Comparison of ENCODE assay signal across 10 cellular contexts in the genomic region with DNA sequence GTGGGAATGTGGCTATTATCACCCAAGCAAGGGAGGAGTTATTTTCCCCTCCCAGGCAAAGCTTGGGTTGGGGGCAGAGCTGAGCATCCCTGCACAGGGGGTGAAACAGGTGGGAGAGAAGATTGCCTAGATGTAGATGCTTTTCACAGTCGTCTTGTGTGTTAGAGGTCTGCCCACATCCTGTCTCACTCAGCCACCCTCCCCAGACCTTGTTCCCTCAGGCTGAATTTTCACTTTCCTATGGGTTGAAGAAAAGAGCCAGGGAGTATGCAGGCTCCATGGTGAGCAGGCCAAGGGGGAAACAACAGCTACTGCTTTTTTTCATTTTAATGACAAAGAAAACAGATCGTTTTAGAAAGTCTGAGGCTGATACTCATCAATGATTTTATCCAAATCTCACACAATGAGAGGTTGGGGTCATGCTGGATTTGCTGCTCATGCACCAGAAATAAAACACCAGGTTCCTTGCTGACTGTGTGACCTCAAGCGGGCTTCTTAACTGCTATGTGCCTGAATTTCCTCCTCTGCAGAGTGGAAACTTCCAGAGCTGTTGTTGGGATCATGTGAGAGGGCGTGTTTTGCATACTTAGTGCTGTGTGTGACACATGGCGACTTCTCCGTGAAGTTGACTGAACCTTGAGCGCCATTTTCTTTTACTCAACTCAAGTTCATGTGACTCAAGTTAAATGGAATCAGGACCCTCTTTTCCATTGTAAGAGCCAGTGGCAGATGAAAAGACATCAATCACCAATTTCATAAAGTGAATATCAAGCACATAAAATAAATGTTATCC.
A peak's percentile ranks its signal among the peaks of the same experiment; 100 is the strongest.
DNase-seq lines count a peak whose midpoint lies in the region; ATAC-seq and TF ChIP-seq lines count a peak whose summit lies in the region.
"Had no signal": no experiment of that assay in that cellular context is flagged by ENCODE, and none has a peak within 500 bp of the region (broad histone marks: within the 10 kb centered on the region; RNA-seq: fewer than 3 reads in every experiment).

No MANE protein-coding gene starts in this region.

- H3F3A ChIP-seq in neural progenitor cell (ENCODE audit: low read depth): no peaks in the 10 kb centered on the region

- ATAC-seq in activated CD4-positive, alpha-beta T cell treated with anti-CD3 and anti-CD28 coated beads for 36 hours: peak; percentile 68
- ATAC-seq in HG03460 (IDR thresholded peaks at IDR 0.05; ENCODE audit: unreplicated experiment): peak; percentile 75
- ATAC-seq: A549 had no signal

- no peak for TF ChIP-seq CTCF in neural progenitor cell (IDR thresholded peaks at IDR 0.05)

- peak; percentile 39 for DNase-seq in activated CD4-positive, alpha-beta T cell treated with anti-CD3 and anti-CD28 coated beads for 36 hours
- no peak for DNase-seq in activated CD4-positive, alpha-beta T cell treated with anti-CD3 and anti-CD28 coated beads, Interleukin-2, amount 50 U/mL, for 1 hour
- peak; percentile 34 to 44 for DNase-seq in activated T-cell treated with anti-CD3 and anti-CD28 coated beads, Interleukin-2, amount 50 U/mL, for 48 hours
- DNase-seq in neural progenitor cell (ENCODE audit: low spot score) (no peak), NCI-H2227 treated with DMSO at 0.1 percent for 48 hours (lab: John Stamatoyannopoulos, UW) (no peak), NCI-H2171 treated with DMSO at 0.1 percent for 48 hours (lab: John Stamatoyannopoulos, UW) (no peak), Kasumi-1 (lab: John Stamatoyannopoulos, UW) (no peak)

- H3K79me2 ChIP-seq in neural progenitor cell (ENCODE audit: low read depth): no peaks in the 10 kb centered on the region

- H3K4me2 ChIP-seq in neural progenitor cell: no peak overlapping the region
- H3K4me2 ChIP-seq: A549 had no signal

- H3K27ac Mint-ChIP-seq in activated CD4-positive, alpha-beta T cell treated with anti-CD3 and anti-CD28 coated beads for 36 hours: no peak overlapping the region
- no peak overlapping the region for H3K27ac Mint-ChIP-seq in neural progenitor cell

- intact Hi-C loops in activated CD4-positive, alpha-beta T cell treated with anti-CD3 and anti-CD28 coated beads for 36 hours (cut with DNase I, micrococcal nuclease): no loop called here

- H3K27me3 Mint-ChIP-seq in activated CD4-positive, alpha-beta T cell treated with anti-CD3 and anti-CD28 coated beads for 36 hours: no peaks in the 10 kb centered on the region
- H3K27me3 Mint-ChIP-seq in neural progenitor cell (ENCODE audit: insufficient read depth, low read depth): peaks cover 3% of the 10 kb centered on the region

- H3K4me1 ChIP-seq in neural progenitor cell: peaks cover 10% of the 10 kb centered on the region
- H3K4me1 ChIP-seq: A549 had no signal

- peak overlapping the region; percentile 13 for H2AFZ ChIP-seq in neural progenitor cell (replicated peaks)

- H3K27ac ChIP-seq in neural progenitor cell: no peak overlapping the region
- H3K27ac ChIP-seq: A549, thoracic aorta had no signal

- H3K9me3 ChIP-seq in neural progenitor cell (ENCODE audit: low read depth): no peaks in the 10 kb centered on the region
- H3K9me3 ChIP-seq: A549, thoracic aorta had no signal

- no peak overlapping the region for H3K9ac ChIP-seq in neural progenitor cell

- H3K36me3 Mint-ChIP-seq in activated CD4-positive, alpha-beta T cell treated with anti-CD3 and anti-CD28 coated beads for 36 hours (ENCODE audit: low read depth): no peaks in the 10 kb centered on the region
- peaks cover 3% of the 10 kb centered on the region for H3K36me3 Mint-ChIP-seq in neural progenitor cell

- POLR2A ChIA-PET in activated CD4-positive, alpha-beta T cell treated with anti-CD3 and anti-CD28 coated beads for 36 hours (lab: Charles Lee): no interaction called here

- CTCF ChIA-PET in activated CD4-positive, alpha-beta T cell treated with anti-CD3 and anti-CD28 coated beads for 36 hours (lab: Charles Lee): interaction anchor here (0.6 to 1.0 kb wide), 2 partner anchors 9 to 62 kb away, joined by 3 read pairs; no protein-coding TSS in a partner anchor

- H3K4me3 Mint-ChIP-seq in activated CD4-positive, alpha-beta T cell treated with anti-CD3 and anti-CD28 coated beads for 36 hours: no peak overlapping the region
- H3K4me3 Mint-ChIP-seq in neural progenitor cell: no peak overlapping the region

- H3K4me1 Mint-ChIP-seq in activated CD4-positive, alpha-beta T cell treated with anti-CD3 and anti-CD28 coated beads for 36 hours: peaks cover 25% of the 10 kb centered on the region
- H3K4me1 Mint-ChIP-seq in neural progenitor cell: peaks cover 19% of the 10 kb centered on the region

- H3K36me3 ChIP-seq in neural progenitor cell: no peaks in the 10 kb centered on the region
- H3K36me3 ChIP-seq: thoracic aorta had no signal

- no peaks in the 10 kb centered on the region for H3K27me3 ChIP-seq in neural progenitor cell

- no peaks in the 10 kb centered on the region for H3K9me3 Mint-ChIP-seq in activated CD4-positive, alpha-beta T cell treated with anti-CD3 and anti-CD28 coated beads for 36 hours (ENCODE audit: low read depth)
- peaks cover 8% of the 10 kb centered on the region for H3K9me3 Mint-ChIP-seq in neural progenitor cell

- H4K20me1 ChIP-seq in neural progenitor cell (ENCODE audit: low read depth): no peaks in the 10 kb centered on the region

- no peak overlapping the region for H3K4me3 ChIP-seq in neural progenitor cell
- H3K4me3 ChIP-seq: A549, thoracic aorta had no signal

Comparison
In these comparisons a context has a peak if more than half of its experiments do, and no peak if none do; other contexts are left out.
1. DNase-seq: peak in activated CD4-positive, alpha-beta T cell treated with anti-CD3 and anti-CD28 coated beads for 36 hours (single experiment) and activated T-cell treated with anti-CD3 and anti-CD28 coated beads, Interleukin-2, amount 50 U/mL, for 48 hours (2 of 2); none in activated CD4-positive, alpha-beta T cell treated with anti-CD3 and anti-CD28 coated beads, Interleukin-2, amount 50 U/mL, for 1 hour (single experiment), neural progenitor cell (single experiment), NCI-H2227 treated with DMSO at 0.1 percent for 48 hours (single experiment), NCI-H2171 treated with DMSO at 0.1 percent for 48 hours (single experiment) and Kasumi-1 (0 of 2).